In genomic region chr1:7374761-7375160, GRCh38 we compare ENCODE assay signal across 22 cellular contexts.
"Had no signal": no experiment of that assay in that cellular context is flagged by ENCODE, and none has a peak within 500 bp of the region (broad histone marks: within the 10 kb centered on the region; RNA-seq: fewer than 3 reads in every experiment).

No MANE protein-coding gene starts in this region.

- H3K27ac Mint-ChIP-seq: activated CD4-positive, alpha-beta T cell treated with anti-CD3 and anti-CD28 coated beads for 36 hours; activated naive CD4-positive, alpha-beta T cell treated with anti-CD3 and anti-CD28 coated beads for 36 hours; activated naive CD8-positive, alpha-beta T cell treated with anti-CD3 and anti-CD28 coated beads, Interleukin-2, amount 10 ng/mL, durations not matched to agents 7 days and 5 days; activated T-cell treated with anti-CD3 and anti-CD28 coated beads, Interleukin-2, amount 50 U/mL, for 72 hours; dendritic cell treated with granulocyte-macrophage colony-stimulating factor and Interleukin-4, amounts not matched to agents 40 ng/mL and 50 ng/mL, for 4 days; nephron progenitor cell; stimulated activated naive CD8-positive, alpha-beta T cell treated with anti-CD3 and anti-CD28 coated beads, Interleukin-15, amount 100 ng/mL, for 72 hours had no signal

- H3K36me3 Mint-ChIP-seq: activated naive CD8-positive, alpha-beta T cell treated with anti-CD3 and anti-CD28 coated beads, Interleukin-2, amount 10 ng/mL, durations not matched to agents 7 days and 5 days had no signal

- H2AFZ ChIP-seq: parathyroid adenoma had no signal

- H3K9ac ChIP-seq: parathyroid adenoma had no signal

- H3K9me3 Mint-ChIP-seq: activated naive CD4-positive, alpha-beta T cell treated with anti-CD3 and anti-CD28 coated beads for 36 hours; activated naive CD8-positive, alpha-beta T cell treated with anti-CD3 and anti-CD28 coated beads, Interleukin-2, amount 10 ng/mL, durations not matched to agents 7 days and 5 days; activated T-cell treated with anti-CD3 and anti-CD28 coated beads, Interleukin-2, amount 50 U/mL, for 72 hours; dendritic cell treated with granulocyte-macrophage colony-stimulating factor and Interleukin-4, amounts not matched to agents 40 ng/mL and 50 ng/mL, for 4 days; nephron progenitor cell; stimulated activated naive CD8-positive, alpha-beta T cell treated with anti-CD3 and anti-CD28 coated beads, Interleukin-15, amount 100 ng/mL, for 72 hours had no signal

- H3K27ac ChIP-seq: esophagus muscularis mucosa, foreskin keratinocyte, heart right ventricle, parathyroid adenoma, psoas muscle, SK-N-MC, tibial artery had no signal

- H3K36me3 ChIP-seq: esophagus muscularis mucosa, heart right ventricle, left ventricle myocardium inferior, tibial artery had no signal

- H3K4me3 Mint-ChIP-seq: activated CD4-positive, alpha-beta T cell treated with anti-CD3 and anti-CD28 coated beads for 36 hours; activated naive CD4-positive, alpha-beta T cell treated with anti-CD3 and anti-CD28 coated beads for 36 hours; activated naive CD8-positive, alpha-beta T cell treated with anti-CD3 and anti-CD28 coated beads, Interleukin-2, amount 10 ng/mL, durations not matched to agents 7 days and 5 days; activated T-cell treated with anti-CD3 and anti-CD28 coated beads, Interleukin-2, amount 50 U/mL, for 72 hours; dendritic cell treated with granulocyte-macrophage colony-stimulating factor and Interleukin-4, amounts not matched to agents 40 ng/mL and 50 ng/mL, for 4 days; nephron progenitor cell; stimulated activated naive CD8-positive, alpha-beta T cell treated with anti-CD3 and anti-CD28 coated beads, Interleukin-15, amount 100 ng/mL, for 72 hours had no signal

- H3K79me2 ChIP-seq: parathyroid adenoma had no signal

- H3K4me3 ChIP-seq: esophagus muscularis mucosa, heart right ventricle, left ventricle myocardium inferior, lung, psoas muscle, SK-N-MC, smooth muscle cell, tibial artery had no signal

- DNase-seq: activated CD4-positive, alpha-beta T cell treated with anti-CD3 and anti-CD28 coated beads for 36 hours; activated CD4-positive, alpha-beta T cell treated with anti-CD3 and anti-CD28 coated beads, Interleukin-2, amount 50 U/mL, for 4 hours; activated CD4-positive, CD25-positive, alpha-beta regulatory T cell; activated naive CD4-positive, alpha-beta T cell treated with anti-CD3 and anti-CD28 coated beads for 36 hours; activated naive CD8-positive, alpha-beta T cell treated with anti-CD3 and anti-CD28 coated beads, Interleukin-2, amount 10 ng/mL, durations not matched to agents 7 days and 5 days; activated T-cell treated with anti-CD3 and anti-CD28 coated beads for 4 hours; activated T-cell treated with anti-CD3 and anti-CD28 coated beads, Interleukin-2, amount 50 U/mL, for 72 hours; heart right ventricle; left ventricle myocardium inferior; nephron progenitor cell; psoas muscle; stimulated activated CD4-positive, alpha-beta T cell treated with anti-CD3 and anti-CD28 coated beads, Interleukin-15, amount 100 ng/mL, for 24 hours; stimulated activated CD4-positive, alpha-beta T cell treated with anti-CD3 and anti-CD28 coated beads, Interleukin-2, amount 100 ng/mL, for 48 hours; stimulated activated naive CD8-positive, alpha-beta T cell treated with anti-CD3 and anti-CD28 coated beads, Interleukin-15, amount 100 ng/mL, for 72 hours had no signal

- H3K27me3 ChIP-seq: esophagus muscularis mucosa, foreskin keratinocyte, heart right ventricle had no signal

- H3K4me1 ChIP-seq: psoas muscle had no signal

- H3K4me1 Mint-ChIP-seq: activated CD4-positive, alpha-beta T cell treated with anti-CD3 and anti-CD28 coated beads for 36 hours; activated naive CD8-positive, alpha-beta T cell treated with anti-CD3 and anti-CD28 coated beads, Interleukin-2, amount 10 ng/mL, durations not matched to agents 7 days and 5 days; stimulated activated naive CD8-positive, alpha-beta T cell treated with anti-CD3 and anti-CD28 coated beads, Interleukin-15, amount 100 ng/mL, for 72 hours had no signal

- H3K4me2 ChIP-seq: smooth muscle cell had no signal

- H3K9me3 ChIP-seq: esophagus muscularis mucosa, heart right ventricle, left ventricle myocardium inferior, psoas muscle, tibial artery had no signal
